Comparison of ENCODE assay signal across 8 cellular contexts in genomic region chr19:16714702-16715294, GRCh38. TPM values are rescaled to one million over a fixed set of nuclear protein-coding genes. Genes with fewer than 3 reads are reported as not detected.
DNase-seq lines count a peak whose midpoint lies in the region; ATAC-seq and TF ChIP-seq lines count a peak whose summit lies in the region.

No MANE protein-coding gene starts in this region.

- no peaks in the 10 kb centered on the region for H3K9me3 ChIP-seq in BE2C
- H3K9me3 ChIP-seq in aorta (ENCODE audit: control insufficient read depth, low read length): no peaks in the 10 kb centered on the region

- H3K4me3 Mint-ChIP-seq in GM23338: no peak overlapping the region

- no peaks in the 10 kb centered on the region for H3F3A ChIP-seq in GM23338 (replicated peaks; ENCODE audit: low read depth)

- 21 to 23% methylated on average over 14 of the region's 14 CpGs for WGBS in aorta, 2 donors

- H3K79me2 ChIP-seq in GM23338 (replicated peaks; ENCODE audit: insufficient read depth): no peaks in the 10 kb centered on the region

- H3K27me3 ChIP-seq in BE2C: no peaks in the 10 kb centered on the region; the same call in 1 of the 2 replicates
- no peaks in the 10 kb centered on the region for H3K27me3 ChIP-seq in GM23338 (ENCODE audit: insufficient read depth)
- no peaks in the 10 kb centered on the region for H3K27me3 ChIP-seq in aorta (ENCODE audit: control insufficient read depth in 1 of 2, insufficient read depth in 2 of 2, low read length in 1 of 2)

- H3K4me3 ChIP-seq in BE2C (ENCODE audit: low read depth, low read length) (no peak overlapping the region), GM23338 (no peak overlapping the region), fibroblast of pulmonary artery (replicated peaks; ENCODE audit: low read depth, low read length) (no peak overlapping the region), aorta (ENCODE audit: low read length in 2 of 2) (no peak overlapping the region)

- H3K27ac Mint-ChIP-seq in GM23338: no peak overlapping the region

- H3K36me3 ChIP-seq in BE2C (no peaks in the 10 kb centered on the region), GM23338 (ENCODE audit: insufficient read depth) (no peaks in the 10 kb centered on the region), aorta (ENCODE audit: control insufficient read depth in 1 of 2, insufficient read depth in 2 of 2, low read length in 1 of 2) (no peaks in the 10 kb centered on the region)

- peak; percentile 45 for DNase-seq in BE2C
- DNase-seq in GM23338 (ENCODE audit: low spot score): peak; percentile 76
- peak; percentile 50 to 72 for DNase-seq in NOMO-1 (lab: John Stamatoyannopoulos, UW; ENCODE audit: unreplicated experiment in 2 of 2)
- DNase-seq in activated T-cell treated with anti-CD3 and anti-CD28 coated beads for 48 hours (ENCODE audit: low read depth): peak; percentile 45
- DNase-seq in fibroblast of pulmonary artery (ENCODE audit: low read depth): peak; percentile 46
- peak; percentile 11 for DNase-seq in occipital lobe (lab: John Stamatoyannopoulos, UW)
- DNase-seq in aorta: peak; percentile 56 to 86

- H3K36me3 Mint-ChIP-seq in GM23338 (ENCODE audit: low read depth): no peaks in the 10 kb centered on the region

- H3K4me1 ChIP-seq in BE2C: no peaks in the 10 kb centered on the region
- H3K4me1 ChIP-seq in GM23338 (ENCODE audit: insufficient read depth): no peaks in the 10 kb centered on the region
- H3K4me1 ChIP-seq in aorta (ENCODE audit: control insufficient read depth in 1 of 2, insufficient read depth in 2 of 2, low read length in 2 of 2): no peaks in the 10 kb centered on the region

- ATAC-seq in GM23338 (peak; percentile 94), aorta (ENCODE audit: low FRiP score) (peak; percentile 77), GM19328 (IDR thresholded peaks at IDR 0.05; ENCODE audit: unreplicated experiment) (no peak)

- H3K27ac ChIP-seq in GM23338 (ENCODE audit: low read depth) (no peak overlapping the region), aorta (ENCODE audit: low read depth in 1 of 2, low read length in 2 of 2) (no peak overlapping the region)

- H4K20me1 ChIP-seq in GM23338 (replicated peaks; ENCODE audit: insufficient read depth): no peaks in the 10 kb centered on the region; the same call in 1 of the 2 replicates

- H3K4me2 ChIP-seq in GM23338: no peak overlapping the region

- no peaks in the 10 kb centered on the region for H3K4me1 Mint-ChIP-seq in GM23338

- H3K9me3 Mint-ChIP-seq in GM23338: peaks cover under 1% of the 10 kb centered on the region; the same call in 1 of the 3 replicates

- no peak overlapping the region for H2AFZ ChIP-seq in GM23338

- intact Hi-C loops in aorta (cut with DNase I): loop anchor here in 1 of 2 donors (5.0 kb wide), 2 partner anchors 58 to 333 kb away; no protein-coding TSS in a partner anchor

- peaks cover 6% of the 10 kb centered on the region for H3K27me3 Mint-ChIP-seq in GM23338 (ENCODE audit: insufficient read depth, low read depth, poor library complexity)

- H3K9me2 ChIP-seq in GM23338 (ENCODE audit: insufficient read depth): no peaks in the 10 kb centered on the region

- TF ChIP-seq CTCF in BE2C (IDR thresholded peaks at IDR 0.05; ENCODE audit: low read depth, low read length) (peak; percentile 85), GM23338 (conservative IDR thresholded peaks at IDR 0.05; ENCODE audit: low read depth in 2 of 2) (peak; percentile 98), fibroblast of pulmonary artery (IDR thresholded peaks at IDR 0.05; ENCODE audit: low read length, missing control alignments) (peak; percentile 83)

TF ChIP-seq in GM23338, 12 proteins besides CTCF, POLR2A, EP300 and RAD21 (continues in another document):
- no peak for TF ChIP-seq ZNF331 (CRISPR knock-in tag; IDR thresholded peaks at IDR 0.05; ENCODE audit: low read depth)
- TF ChIP-seq ZNF462 (CRISPR knock-in tag; IDR thresholded peaks at IDR 0.05): no peak
- TF ChIP-seq ZNF114 (CRISPR knock-in tag; IDR thresholded peaks at IDR 0.05): no peak
- TF ChIP-seq JUNB (IDR thresholded peaks at IDR 0.05; ENCODE audit: unreplicated experiment): no peak
- no peak for TF ChIP-seq CREB1 (CRISPR knock-in tag; IDR thresholded peaks at IDR 0.05; ENCODE audit: low read depth)

RNA-seq across cellular contexts. Expression of gene NWD1, which starts 4.8 kb away (rescaled TPM):
- polyA plus RNA-seq in BE2C (2012; ENCODE audit: insufficient read depth, insufficient read length, low read depth): not detected
- 0.03 TPM in 1 of 2 replicates, not detected in the other for total RNA-seq in GM23338 (2014; rRNA removed; shearing (Covaris generic))
- polyA plus RNA-seq in GM23338 (2016; fragmentation: Nextera tagmentation; extraction: Ambion mirVana) (0.06 TPM in 1 of 2 replicates, not detected in the other), aorta (not detected)
- total RNA-seq in occipital lobe (0.31 TPM), aorta (under 1 TPM; 0.03 to 0.21 TPM)

RNA-seq across cellular contexts. Expression of gene TMEM38A, which starts 53.9 kb away (rescaled TPM):
- 46.1 TPM for polyA plus RNA-seq in BE2C (2012; ENCODE audit: insufficient read depth, insufficient read length, low read depth)
- total RNA-seq in GM23338 (2014; rRNA removed; shearing (Covaris generic)): 11.3 and 14.1 TPM in 2 replicates
- polyA plus RNA-seq in GM23338 (2016; fragmentation: Nextera tagmentation; extraction: Ambion mirVana) (5.9 and 7.6 TPM in 2 replicates), aorta (1 to 10 TPM; 3.7 to 8.5 TPM)
- total RNA-seq in occipital lobe (8.4 TPM), aorta (1 to 10 TPM; 3.6 to 5.8 TPM)

RNA-seq across cellular contexts. Expression of gene SMIM7, which starts 54.9 kb away (rescaled TPM):
- polyA plus RNA-seq in BE2C (2012; ENCODE audit: insufficient read depth, insufficient read length, low read depth): 248 TPM
- 64.2 and 81.7 TPM in 2 replicates for total RNA-seq in GM23338 (2014; rRNA removed; shearing (Covaris generic))
- 84.5 and 91.3 TPM in 2 replicates for polyA plus RNA-seq in GM23338 (2016; fragmentation: Nextera tagmentation; extraction: Ambion mirVana)
- total RNA-seq in occipital lobe: 44.5 TPM
- total RNA-seq in aorta: 10 to 100 TPM; 46.9 to 70.8 TPM
- 100 to 1,000 TPM in 1 of 2 donors, 10 to 100 TPM in 1; 92.7 to 114 TPM for polyA plus RNA-seq in aorta

Comparison
In these comparisons a context has a peak if more than half of its experiments do, and no peak if none do; other contexts are left out.
1. DNase-seq: peak in every context shown above with its lines; median percentile 76 in GM23338; 71 in aorta; 61 in NOMO-1; 46 in fibroblast of pulmonary artery; 45 in BE2C; 45 in activated T-cell treated with anti-CD3 and anti-CD28 coated beads for 48 hours; 11 in occipital lobe.